11 cellular contexts compared by ENCODE assay signal in genomic region chr7:123208793-123209192, GRCh38. TPM values are rescaled to one million over a fixed set of nuclear protein-coding genes. Genes with fewer than 3 reads are reported as not detected.
DNase-seq lines count a peak whose midpoint lies in the region; TF ChIP-seq lines count a peak whose summit lies in the region.
"Had no signal": no experiment of that assay in that cellular context is flagged by ENCODE, and none has a peak within 500 bp of the region (broad histone marks: within the 10 kb centered on the region; RNA-seq: fewer than 3 reads in every experiment).

No MANE protein-coding gene starts in this region.

- TF ChIP-seq CTCF in HEK293 (tag by site-specific recombination; IDR thresholded peaks at IDR 0.05) (peak; percentile 33; the same call in 1 of the 2 replicates), WERI-Rb-1 (IDR thresholded peaks at IDR 0.05; ENCODE audit: low read depth, low read length) (peak; percentile 56; the same call in 1 of the 2 replicates), prostate gland (IDR thresholded peaks at IDR 0.05) (peak in 2 of 4 experiments; percentile 7 to 17)

- H3K27me3 ChIP-seq in WERI-Rb-1 (ENCODE audit: insufficient read depth, low read depth, severe bottlenecking): no peaks in the 10 kb centered on the region
- no peaks in the 10 kb centered on the region for H3K27me3 ChIP-seq in prostate gland (replicated peaks; ENCODE audit: insufficient read depth)

- no peaks in the 10 kb centered on the region for H3K36me3 ChIP-seq in HEK293 (ENCODE audit: control insufficient read depth in 2 of 2, insufficient read depth in 1 of 2, low read length in 2 of 2)
- H3K36me3 ChIP-seq in WERI-Rb-1: no peaks in the 10 kb centered on the region
- H3K36me3 ChIP-seq in prostate gland: no peaks in the 10 kb centered on the region

- H3K4me1 ChIP-seq in HEK293 (ENCODE audit: control insufficient read depth, insufficient read depth, low read length) (no peaks in the 10 kb centered on the region), prostate gland (replicated peaks) (no peaks in the 10 kb centered on the region)

- intact Hi-C loops in prostate gland (cut with DNase I): no loop called here

- DNase-seq in D341Med (ENCODE audit: low spot score) (peak; percentile 27), WERI-Rb-1 (peak; percentile 17), lung microvascular endothelial cell (ENCODE audit: low read depth in 2 of 2) (peak; percentile 18 to 26), DMS153 (lab: John Stamatoyannopoulos, UW) (no peak), prostate gland (ENCODE audit: low spot score) (no peak), substantia nigra (lab: John Stamatoyannopoulos, UW) (no peak)
- DNase-seq in activated CD4-positive, CD25-positive, alpha-beta regulatory T cell (lab: John Stamatoyannopoulos, UW): no peak
- DNase-seq: activated naive CD8-positive, alpha-beta T cell treated with anti-CD3 and anti-CD28 coated beads, Interleukin-2, amount 10 ng/mL, durations not matched to agents 7 days and 5 days; foreskin fibroblast had no signal

- H3K4me3 ChIP-seq in HEK293 (ENCODE audit: low read depth, low read length): no peak overlapping the region
- H3K4me3 ChIP-seq in WERI-Rb-1 (ENCODE audit: low read depth, low read length): no peak overlapping the region
- no peak overlapping the region for H3K4me3 ChIP-seq in prostate gland

- H3K27ac ChIP-seq in HEK293 (ENCODE audit: extremely low read depth, low read depth, low read length) (no peak overlapping the region), WERI-Rb-1 (no peak overlapping the region), prostate gland (no peak overlapping the region), substantia nigra (ENCODE audit: low read depth, low read length, poor library complexity, severe bottlenecking) (no peak overlapping the region)

- no peak for TF ChIP-seq POLR2A in prostate gland (IDR thresholded peaks at IDR 0.05)

- no peaks in the 10 kb centered on the region for H3K9me3 ChIP-seq in HEK293 (ENCODE audit: control insufficient read depth, insufficient read depth, low read depth, low read length)
- no peaks in the 10 kb centered on the region for H3K9me3 ChIP-seq in WERI-Rb-1 (ENCODE audit: severe bottlenecking)
- no peaks in the 10 kb centered on the region for H3K9me3 ChIP-seq in prostate gland

- WGBS in prostate gland: 51% methylated on average over 3 of the region's 3 CpGs

- CTCF ChIA-PET in HEK293 (lab: Yijun Ruan, JAX): interaction anchor here (0.6 to 5.5 kb wide), 9 partner anchors 12 to 515 kb away, joined by 3 to 45 read pairs (median 3); no protein-coding TSS in a partner anchor

- POLR2A ChIA-PET in HEK293 (lab: Yijun Ruan, JAX): no interaction called here

TF ChIP-seq in HEK293, 187 proteins besides CTCF, POLR2A, EP300 and RAD21:
- TF ChIP-seq PRDM1 (tag by site-specific recombination; IDR thresholded peaks at IDR 0.05) (no peak), SP3 (tag by site-specific recombination; IDR thresholded peaks at IDR 0.05) (no peak), ZNF18 (tag by site-specific recombination; IDR thresholded peaks at IDR 0.05) (no peak), ZNF654 (tag by site-specific recombination; IDR thresholded peaks at IDR 0.05; ENCODE audit: low read depth) (peak; percentile 11; the same call in 1 of the 2 replicates), GLI4 (tag by site-specific recombination; IDR thresholded peaks at IDR 0.05) (no peak), ZNF354C (tag by site-specific recombination; IDR thresholded peaks at IDR 0.05; ENCODE audit: borderline replicate concordance, low read depth) (no peak), ZNF2 (tag by site-specific recombination; IDR thresholded peaks at IDR 0.05) (peak; percentile 53; the same call in 1 of the 2 replicates)

RNA-seq across cellular contexts. Expression of gene SLC13A1, which starts 9.0 kb away (rescaled TPM):
- not detected in 2 replicates for total RNA-seq in lung microvascular endothelial cell
- total RNA-seq in prostate gland: not detected
- total RNA-seq: activated naive CD8-positive, alpha-beta T cell treated with anti-CD3 and anti-CD28 coated beads, Interleukin-2, amount 10 ng/mL, durations not matched to agents 7 days and 5 days; natural killer cell treated with Interleukin-12 subunit alpha and Interleukin-12 subunit beta and Interleukin-15 and Interleukin-18, amount 100 ng/mL, for 72 hours had no signal

Comparison
In these comparisons a context has a peak if more than half of its experiments do, and no peak if none do; other contexts are left out.
1. DNase-seq: peak in D341Med (single experiment), WERI-Rb-1 (single experiment) and lung microvascular endothelial cell (2 of 2); none in activated CD4-positive, CD25-positive, alpha-beta regulatory T cell (0 of 4), DMS153 (single experiment), prostate gland (single experiment) and substantia nigra (0 of 49).